29 cellular contexts compared by ENCODE assay signal in the genomic region with DNA sequence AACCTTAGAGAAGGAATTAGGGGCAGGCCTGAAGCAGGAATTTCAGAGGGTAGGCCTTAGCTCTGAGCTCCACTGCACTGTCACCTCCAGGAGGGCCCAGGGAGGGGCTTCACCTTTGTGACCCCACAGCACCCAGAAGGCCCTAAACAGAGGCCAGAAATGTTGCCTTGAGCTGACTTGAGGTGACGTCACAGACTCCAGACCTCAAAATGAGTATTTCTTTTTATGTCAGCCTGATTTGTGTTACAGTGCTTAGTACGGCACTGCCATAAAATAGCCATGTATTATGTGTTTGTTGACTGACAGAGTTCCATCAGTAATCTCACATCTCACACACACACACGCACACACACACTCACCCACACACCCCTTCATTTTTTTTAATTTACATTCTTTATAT.
"Had no signal": no experiment of that assay in that cellular context is flagged by ENCODE, and none has a peak within 500 bp of the region (broad histone marks: within the 10 kb centered on the region; RNA-seq: fewer than 3 reads in every experiment).

No MANE protein-coding gene starts in this region.

- H3K9me3 ChIP-seq: neutrophil, ovary, psoas muscle, spleen, suprapubic skin, testis, tibial artery, transverse colon, upper lobe of right lung, uterus had no signal

- H3K4me3 ChIP-seq: ovary, psoas muscle, skin epidermis, smooth muscle cell, spleen, suprapubic skin, testis, tibial artery, transverse colon, upper lobe of right lung, uterus had no signal

- H3K4me2 ChIP-seq: smooth muscle cell had no signal

- ATAC-seq: naive thymus-derived CD8-positive, alpha-beta T cell; natural killer cell treated with Interleukin-12 subunit alpha and Interleukin-12 subunit beta and Interleukin-15 and Interleukin-18, amount 100 ng/mL, for 72 hours; psoas muscle; right cardiac atrium; sciatic nerve; stimulated activated memory B cell treated with anti-CD40 and anti-IgM and Interleukin-4, amounts not matched to agents 10 μg/mL and 1 μg/mL and 100 μg/mL, for 72 hours; stimulated activated naive CD8-positive, alpha-beta T cell treated with anti-CD3 and anti-CD28 coated beads, Interleukin-15, amount 100 ng/mL, for 72 hours; stimulated activated naive CD8-positive, alpha-beta T cell treated with anti-CD3 and anti-CD28 coated beads, Interleukin-15, Interleukin-2, amounts not matched to agents 100 U/mL and 50 U/mL, for 24 hours; upper lobe of right lung had no signal

- H3K36me3 ChIP-seq: neutrophil, ovary, suprapubic skin, upper lobe of right lung, uterus had no signal

- H3K9ac ChIP-seq: parathyroid adenoma had no signal

- H3K4me1 ChIP-seq: parathyroid adenoma, psoas muscle, testis, upper lobe of right lung, uterus had no signal

- DNase-seq: naive thymus-derived CD8-positive, alpha-beta T cell; nephron progenitor cell; nucleus accumbens; ovary; psoas muscle; right cardiac atrium; spleen; stimulated activated CD4-positive, alpha-beta T cell treated with anti-CD3 and anti-CD28 coated beads, Interleukin-12 subunit alpha, Interleukin-12 subunit beta, amount 100 ng/mL, for 4 hours; stimulated activated CD4-positive, alpha-beta T cell treated with anti-CD3 and anti-CD28 coated beads, Interleukin-1b, Interleukin-23, amount 100 ng/mL, for 48 hours; stimulated activated CD4-positive, alpha-beta T cell treated with anti-CD3 and anti-CD28 coated beads, Interleukin-4, amount 100 ng/mL, for 1 hour; stimulated activated CD4-positive, alpha-beta T cell treated with anti-CD3 and anti-CD28 coated beads, Interleukin-4, amount 100 ng/mL, for 4 hours; stimulated activated CD8-positive, alpha-beta memory T cell treated with anti-CD3 and anti-CD28 coated beads, Interleukin-4, amount 100 ng/mL, for 48 hours; stimulated activated naive CD4-positive, alpha-beta T cell; stimulated activated naive CD8-positive, alpha-beta T cell treated with anti-CD3 and anti-CD28 coated beads, Interleukin-15, amount 100 ng/mL, for 72 hours; stimulated activated naive CD8-positive, alpha-beta T cell treated with anti-CD3 and anti-CD28 coated beads, Interleukin-15, Interleukin-2, amounts not matched to agents 100 U/mL and 50 U/mL, for 24 hours; substantia nigra; testis; tibial artery; transverse colon; upper lobe of right lung; uterus had no signal

- H3K27ac ChIP-seq: neutrophil, ovary, parathyroid adenoma, psoas muscle, skin epidermis, spleen, suprapubic skin, testis, tibial artery, transverse colon, upper lobe of right lung, uterus had no signal

- H3K27me3 ChIP-seq: neutrophil, ovary, spleen, suprapubic skin, testis, tibial artery, transverse colon, upper lobe of right lung, uterus had no signal

- H3K79me2 ChIP-seq: parathyroid adenoma had no signal

- H2AFZ ChIP-seq: parathyroid adenoma had no signal
